ENCODE assay signal across 7 cellular contexts in the genomic region with DNA sequence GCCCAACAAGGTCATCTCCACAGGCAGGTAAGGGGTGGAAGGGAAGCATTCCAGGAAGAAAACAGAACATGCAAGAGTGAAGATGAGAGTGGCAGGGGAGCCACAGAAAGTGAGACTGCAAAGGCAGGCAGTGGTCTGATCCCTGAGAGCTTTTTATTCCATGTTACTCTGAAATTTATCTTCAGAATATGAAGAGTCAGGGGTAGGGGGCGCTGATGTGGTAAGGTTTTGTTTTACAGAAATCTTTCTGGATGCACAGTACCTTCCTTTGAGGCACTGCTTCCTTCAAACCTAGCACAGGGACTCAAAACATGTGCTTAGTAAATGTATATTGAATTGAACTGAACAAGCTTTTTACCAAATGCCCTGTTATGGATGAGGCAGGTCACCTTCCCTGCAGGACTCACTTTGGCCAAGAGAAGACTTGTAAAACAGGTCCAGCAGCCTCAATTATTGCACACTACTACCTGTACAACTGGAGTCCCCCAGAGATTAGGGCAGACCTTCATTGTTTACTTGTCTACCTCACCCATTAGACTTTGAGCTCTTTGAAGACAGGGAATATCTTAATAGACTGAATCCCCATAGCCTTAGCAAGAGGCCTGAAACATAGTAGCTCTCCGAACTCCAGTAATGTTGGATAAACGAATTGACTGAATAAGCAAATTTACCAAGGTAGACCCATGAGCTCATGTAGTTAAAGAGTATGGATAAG. TPM values are rescaled to one million over a fixed set of nuclear protein-coding genes. Genes with fewer than 3 reads are reported as not detected.
DNase-seq lines count a peak whose midpoint lies in the region; ATAC-seq and TF ChIP-seq lines count a peak whose summit lies in the region.

No MANE protein-coding gene starts in this region.

- H3K27me3 ChIP-seq in Loucy (ENCODE audit: insufficient read depth, low read length, poor library complexity, severe bottlenecking) (no peaks in the 10 kb centered on the region), esophagus squamous epithelium (peaks cover 0 to 4% (median 0%) of the 10 kb centered on the region in 4 donors)

- no peaks in the 10 kb centered on the region for H4K20me1 ChIP-seq in Loucy (ENCODE audit: insufficient read depth, low read length, poor library complexity, severe bottlenecking)

- peak; percentile 77 for TF ChIP-seq CTCF in Loucy (conservative IDR thresholded peaks at IDR 0.05; ENCODE audit: low read length)
- peak in 2 of 6 experiments; percentile 2 to 10 for TF ChIP-seq CTCF in esophagus squamous epithelium (IDR thresholded peaks at IDR 0.05)

- H3K4me3 ChIP-seq in Loucy (ENCODE audit: low read length, poor library complexity, severe bottlenecking) (peak overlapping the region; percentile 89), esophagus squamous epithelium (no peak overlapping the region)

- no peaks in the 10 kb centered on the region for H3K9me2 ChIP-seq in Loucy (replicated peaks; ENCODE audit: low read depth, low read length)

- H3K4me2 ChIP-seq in Loucy (ENCODE audit: low read depth, low read length, poor library complexity, severe bottlenecking) = peak overlapping the region; percentile 77

- no peak overlapping the region for H2AFZ ChIP-seq in Loucy (ENCODE audit: low read length)

- ATAC-seq in left colon (peak; percentile 56), Right ventricle myocardium superior (ENCODE audit: poor library complexity) (no peak), HG03520 (IDR thresholded peaks at IDR 0.05; ENCODE audit: unreplicated experiment) (no peak)

- intact Hi-C loops in left colon (cut with DNase I, micrococcal nuclease) (no loop called here), Right ventricle myocardium superior (cut with DNase I) (no loop called here), esophagus squamous epithelium (cut with DNase I) (no loop called here)

- H3K4me1 ChIP-seq in Loucy (ENCODE audit: insufficient read depth, low read length, poor library complexity, severe bottlenecking) (peaks cover 59% of the 10 kb centered on the region), esophagus squamous epithelium (peaks cover 14 to 60% (median 16%) of the 10 kb centered on the region in 3 donors)

- H3F3A ChIP-seq in Loucy (ENCODE audit: low read depth) = 0 out of 2 replicates have a peak, but pooled peaks cover 3% of the 10 kb centered on the region

- H3K27ac ChIP-seq in esophagus squamous epithelium = peak overlapping the region in 2 of 4 donors; percentile 84 to 86

- peaks cover 53% of the 10 kb centered on the region for H3K79me2 ChIP-seq in Loucy (ENCODE audit: insufficient read depth, low read length)

- TF ChIP-seq POLR2A in esophagus squamous epithelium (IDR thresholded peaks at IDR 0.05) = no peak

- H3K36me3 ChIP-seq in Loucy (ENCODE audit: insufficient read depth, low read length) (no peaks in the 10 kb centered on the region), esophagus squamous epithelium (no peaks in the 10 kb centered on the region)

- DNase-seq in ELF-1 (ENCODE audit: low read depth, low spot score) (peak; percentile 62), left colon (peak; percentile 61 to 76), Right ventricle myocardium superior (no peak), esophagus squamous epithelium (lab: John Stamatoyannopoulos, UW) (no peak)
- DNase-seq in activated CD4-positive, alpha-beta T cell treated with anti-CD3 and anti-CD28 coated beads, Interleukin-2, amount 50 U/mL, for 48 hours = peak; percentile 13 to 15

- WGBS in esophagus squamous epithelium, 2 donors = 48 to 83% methylated on average over 3 of the region's 3 CpGs

- H3K9ac ChIP-seq in Loucy (ENCODE audit: low read depth, low read length, poor library complexity, severe bottlenecking) = peak overlapping the region; percentile 82

- H3K9me3 ChIP-seq in Loucy (ENCODE audit: insufficient read depth, low read depth, low read length) (no peaks in the 10 kb centered on the region), esophagus squamous epithelium (no peaks in the 10 kb centered on the region)

RNA-seq across cellular contexts. Expression of gene PAK1, which starts 2.2 kb away (rescaled TPM):
- total RNA-seq in left colon = 100 to 1,000 TPM; 110 to 124 TPM
- total RNA-seq in Right ventricle myocardium superior = 6.1 TPM
- total RNA-seq in esophagus squamous epithelium = 10 to 100 TPM; 17.4 to 41.6 (median 24.8) TPM

Comparison
In these comparisons a context has a peak if more than half of its experiments do, and no peak if none do; other contexts are left out.
1. DNase-seq: peak in ELF-1 (single experiment), activated CD4-positive, alpha-beta T cell treated with anti-CD3 and anti-CD28 coated beads, Interleukin-2, amount 50 U/mL, for 48 hours (2 of 2) and left colon (2 of 2); none in Right ventricle myocardium superior (single experiment) and esophagus squamous epithelium (single experiment).